In the genomic region with DNA sequence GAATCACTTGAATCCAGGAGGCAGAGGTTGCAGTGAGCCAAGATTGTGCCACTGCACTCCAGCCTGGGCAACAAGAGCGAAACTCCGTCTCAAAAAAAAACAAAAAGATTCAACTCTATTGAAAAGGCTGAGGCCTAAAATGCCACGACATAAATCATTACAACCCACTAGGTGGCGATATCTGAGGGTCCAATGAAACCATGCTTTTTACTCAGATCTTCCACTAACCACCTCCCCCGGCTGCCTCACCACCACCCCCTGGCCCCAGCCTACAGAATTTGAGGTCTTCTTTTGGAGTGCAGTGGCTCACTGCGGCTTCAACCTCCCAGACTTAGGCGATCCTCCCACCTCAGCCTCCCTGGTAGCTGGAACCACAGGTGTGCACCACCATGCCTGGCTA, we compare ENCODE assay signal across 9 cellular contexts. TPM values are rescaled to one million over a fixed set of nuclear protein-coding genes. Genes with fewer than 3 reads are reported as not detected.
DNase-seq lines count a peak whose midpoint lies in the region; ATAC-seq lines count a peak whose summit lies in the region.
"Had no signal": no experiment of that assay in that cellular context is flagged by ENCODE, and none has a peak within 500 bp of the region (broad histone marks: within the 10 kb centered on the region; RNA-seq: fewer than 3 reads in every experiment).

No MANE protein-coding gene starts in this region.

- CTCF ChIA-PET in activated CD8-positive, alpha-beta memory T cell treated with anti-CD3 and anti-CD28 coated beads, Interleukin-2, amount 10 ng/mL, durations not matched to agents 7 days and 5 days (lab: Charles Lee): interaction anchor here (0.8 to 1.5 kb wide), 4 partner anchors 20 to 182 kb away, joined by 3 read pairs; no protein-coding TSS in a partner anchor

- no peak overlapping the region for H3K27ac Mint-ChIP-seq in activated CD8-positive, alpha-beta memory T cell treated with anti-CD3 and anti-CD28 coated beads, Interleukin-2, amount 10 ng/mL, durations not matched to agents 7 days and 5 days
- H3K27ac Mint-ChIP-seq: dendritic cell treated with granulocyte-macrophage colony-stimulating factor and Interleukin-4, amounts not matched to agents 40 ng/mL and 50 ng/mL, for 4 days had no signal

- H3K4me3 Mint-ChIP-seq in activated CD8-positive, alpha-beta memory T cell treated with anti-CD3 and anti-CD28 coated beads, Interleukin-2, amount 10 ng/mL, durations not matched to agents 7 days and 5 days: no peak overlapping the region
- H3K4me3 Mint-ChIP-seq: dendritic cell treated with granulocyte-macrophage colony-stimulating factor and Interleukin-4, amounts not matched to agents 40 ng/mL and 50 ng/mL, for 4 days had no signal

- H3K27me3 Mint-ChIP-seq in activated CD8-positive, alpha-beta memory T cell treated with anti-CD3 and anti-CD28 coated beads, Interleukin-2, amount 10 ng/mL, durations not matched to agents 7 days and 5 days: no peaks in the 10 kb centered on the region
- H3K27me3 Mint-ChIP-seq: dendritic cell treated with granulocyte-macrophage colony-stimulating factor and Interleukin-4, amounts not matched to agents 40 ng/mL and 50 ng/mL, for 4 days had no signal

- peaks cover 7% of the 10 kb centered on the region for H3K36me3 Mint-ChIP-seq in activated CD8-positive, alpha-beta memory T cell treated with anti-CD3 and anti-CD28 coated beads, Interleukin-2, amount 10 ng/mL, durations not matched to agents 7 days and 5 days

- peak; percentile 86 for ATAC-seq in activated CD8-positive, alpha-beta memory T cell treated with anti-CD3 and anti-CD28 coated beads, Interleukin-2, amount 10 ng/mL, durations not matched to agents 7 days and 5 days
- peak; percentile 68 for ATAC-seq in stimulated activated naive CD8-positive, alpha-beta T cell treated with anti-CD3 and anti-CD28 coated beads, Interleukin-15, Interleukin-2, amounts not matched to agents 100 U/mL and 50 U/mL, for 24 hours
- ATAC-seq in left lobe of liver: no peak

- H3K9me3 Mint-ChIP-seq in activated CD8-positive, alpha-beta memory T cell treated with anti-CD3 and anti-CD28 coated beads, Interleukin-2, amount 10 ng/mL, durations not matched to agents 7 days and 5 days (ENCODE audit: low read depth): no peaks in the 10 kb centered on the region
- H3K9me3 Mint-ChIP-seq: dendritic cell treated with granulocyte-macrophage colony-stimulating factor and Interleukin-4, amounts not matched to agents 40 ng/mL and 50 ng/mL, for 4 days had no signal

- peaks cover 2% of the 10 kb centered on the region for H3K4me1 Mint-ChIP-seq in activated CD8-positive, alpha-beta memory T cell treated with anti-CD3 and anti-CD28 coated beads, Interleukin-2, amount 10 ng/mL, durations not matched to agents 7 days and 5 days

- DNase-seq in NCI-H2081 (lab: John Stamatoyannopoulos, UW) (peak; percentile 13 to 26), NCI-H2081 treated with DMSO at 0.1 percent for 48 hours (lab: John Stamatoyannopoulos, UW) (no peak), HCEC 1CT (peak; percentile 44), NCI-H1694 treated with DMSO at 0.1 percent for 48 hours (lab: John Stamatoyannopoulos, UW) (peak; percentile 30), hepatic stellate cell (ENCODE audit: low spot score) (peak; percentile 55), left lobe of liver (ENCODE audit: low spot score) (no peak)
- peak; percentile 74 for DNase-seq in activated CD8-positive, alpha-beta memory T cell treated with anti-CD3 and anti-CD28 coated beads, Interleukin-2, amount 10 ng/mL, durations not matched to agents 7 days and 5 days
- peak; percentile 41 for DNase-seq in stimulated activated naive CD8-positive, alpha-beta T cell treated with anti-CD3 and anti-CD28 coated beads, Interleukin-15, Interleukin-2, amounts not matched to agents 100 U/mL and 50 U/mL, for 24 hours

RNA-seq across cellular contexts. Expression of a gene that starts 57.5 kb away (rescaled TPM):
- 10 to 100 TPM; 12.9 to 13.5 TPM for total RNA-seq in activated CD8-positive, alpha-beta memory T cell treated with anti-CD3 and anti-CD28 coated beads, Interleukin-2, amount 10 ng/mL, durations not matched to agents 7 days and 5 days
- total RNA-seq in left lobe of liver: 1.3 TPM

Comparison
In these comparisons a context has a peak if more than half of its experiments do, and no peak if none do; other contexts are left out.
1. DNase-seq: peak in NCI-H2081 (2 of 2), HCEC 1CT (single experiment), NCI-H1694 treated with DMSO at 0.1 percent for 48 hours (single experiment), activated CD8-positive, alpha-beta memory T cell treated with anti-CD3 and anti-CD28 coated beads, Interleukin-2, amount 10 ng/mL, durations not matched to agents 7 days and 5 days (single experiment), hepatic stellate cell (single experiment) and stimulated activated naive CD8-positive, alpha-beta T cell treated with anti-CD3 and anti-CD28 coated beads, Interleukin-15, Interleukin-2, amounts not matched to agents 100 U/mL and 50 U/mL, for 24 hours (single experiment); none in NCI-H2081 treated with DMSO at 0.1 percent for 48 hours (single experiment) and left lobe of liver (single experiment).